ENCODE assay signal across 9 cellular contexts in genomic region chr18:76364282-76365259, GRCh38.
A peak's percentile ranks its signal among the peaks of the same experiment; 100 is the strongest.
DNase-seq lines count a peak whose midpoint lies in the region; ATAC-seq lines count a peak whose summit lies in the region.
"Had no signal": no experiment of that assay in that cellular context is flagged by ENCODE, and none has a peak within 500 bp of the region (broad histone marks: within the 10 kb centered on the region; RNA-seq: fewer than 3 reads in every experiment).

No MANE protein-coding gene starts in this region.

- DNase-seq in cardiac septum (ENCODE audit: low spot score) (peak; percentile 39), Right ventricle myocardium inferior (ENCODE audit: missing footprints) (no peak), superior temporal gyrus (ENCODE audit: extremely low spot score) (no peak), GM19238 (ENCODE audit: insufficient read length, low spot score) (no peak), NCI-H345 treated with DMSO at 0.1 percent for 48 hours (lab: John Stamatoyannopoulos, UW; ENCODE audit: unreplicated experiment) (no peak)
- DNase-seq in stimulated activated naive CD8-positive, alpha-beta T cell treated with anti-CD3 and anti-CD28 coated beads, Interleukin-15, amount 100 ng/mL, for 72 hours, result peak in 1 of 2 donors; percentile 40
- DNase-seq: anterior cingulate cortex had no signal

- peak overlapping the region; percentile 55 to 88 for H3K27ac Mint-ChIP-seq in stimulated activated naive CD8-positive, alpha-beta T cell treated with anti-CD3 and anti-CD28 coated beads, Interleukin-15, amount 100 ng/mL, for 72 hours

- H3K4me3 Mint-ChIP-seq in stimulated activated naive CD8-positive, alpha-beta T cell treated with anti-CD3 and anti-CD28 coated beads, Interleukin-15, amount 100 ng/mL, for 72 hours, result peak overlapping the region; percentile 46 to 58

- intact Hi-C loops in cardiac septum (cut with DNase I) (no loop called here), Right ventricle myocardium inferior (cut with DNase I) (no loop called here)

- H3K4me1 Mint-ChIP-seq in stimulated activated naive CD8-positive, alpha-beta T cell treated with anti-CD3 and anti-CD28 coated beads, Interleukin-15, amount 100 ng/mL, for 72 hours, result peaks cover 63% of the 10 kb centered on the region

- peaks cover 0 to 5% of the 10 kb centered on the region in 2 donors for H3K9me3 Mint-ChIP-seq in stimulated activated naive CD8-positive, alpha-beta T cell treated with anti-CD3 and anti-CD28 coated beads, Interleukin-15, amount 100 ng/mL, for 72 hours

- H3K27me3 Mint-ChIP-seq in stimulated activated naive CD8-positive, alpha-beta T cell treated with anti-CD3 and anti-CD28 coated beads, Interleukin-15, amount 100 ng/mL, for 72 hours, result no peaks in the 10 kb centered on the region

- ATAC-seq in Right ventricle myocardium inferior, result no peak
- peak; percentile 75 for ATAC-seq in HG02623 (IDR thresholded peaks at IDR 0.05; ENCODE audit: unreplicated experiment)
- ATAC-seq in HG03571 (IDR thresholded peaks at IDR 0.05; ENCODE audit: unreplicated experiment), result peak; percentile 71
- peak; percentile 82 for ATAC-seq in stimulated activated naive CD8-positive, alpha-beta T cell treated with anti-CD3 and anti-CD28 coated beads, Interleukin-15, amount 100 ng/mL, for 72 hours
